16 cellular contexts compared by ENCODE assay signal in the genomic region with DNA sequence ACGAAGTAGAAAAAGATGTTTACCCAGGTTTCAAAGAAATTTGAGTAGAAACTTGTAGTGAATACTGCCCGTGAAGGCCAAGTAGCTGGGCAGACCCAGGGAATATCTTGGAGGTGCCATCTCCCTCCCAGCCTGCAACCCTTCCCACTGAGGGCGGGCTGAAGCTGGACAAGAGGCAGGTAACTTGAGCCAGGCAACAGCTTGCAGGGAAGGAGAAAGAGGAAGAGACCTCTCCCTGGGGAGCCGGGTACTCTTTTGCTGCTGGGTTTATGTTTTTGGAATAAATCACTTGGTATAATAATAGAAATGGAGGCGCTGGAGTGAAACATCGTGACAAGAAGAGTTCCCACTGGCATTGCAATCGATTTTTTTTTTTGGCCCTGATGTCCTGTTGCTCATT.
"Had no signal": no experiment of that assay in that cellular context is flagged by ENCODE, and none has a peak within 500 bp of the region (broad histone marks: within the 10 kb centered on the region; RNA-seq: fewer than 3 reads in every experiment).

No MANE protein-coding gene starts in this region.

- H3K36me3 Mint-ChIP-seq: memory B cell had no signal

- H3K9me3 Mint-ChIP-seq: activated B cell treated with CpG ODN at 0.5 μM for 24 hours; activated CD4-positive, alpha-beta T cell treated with anti-CD3 and anti-CD28 coated beads, Interleukin-2, amount 10 ng/mL, durations not matched to agents 24 days and 14 days; memory B cell; nephron progenitor cell had no signal

- ATAC-seq: left lung, psoas muscle, sciatic nerve had no signal

- FAIRE-seq: endothelial cell of umbilical vein, keratinocyte had no signal

- H3K4me1 ChIP-seq: left lung, spleen had no signal

- H3K4me1 Mint-ChIP-seq: activated B cell treated with CpG ODN at 0.5 μM for 24 hours; activated CD4-positive, alpha-beta T cell treated with anti-CD3 and anti-CD28 coated beads, Interleukin-2, amount 10 ng/mL, durations not matched to agents 24 days and 14 days had no signal

- H3K4me3 ChIP-seq: coronary artery, left lung, psoas muscle, spleen had no signal

- DNase-seq: activated B cell treated with CpG ODN at 0.5 μM for 24 hours; activated CD4-positive, alpha-beta T cell treated with anti-CD3 and anti-CD28 coated beads, Interleukin-2, amount 10 ng/mL, durations not matched to agents 24 days and 14 days; activated naive CD4-positive, alpha-beta T cell treated with Interleukin-2 at 50 U/mL for 16 hours; effector CD4-positive, alpha-beta T cell; foreskin melanocyte; left lung; nephron progenitor cell; stimulated activated CD4-positive, alpha-beta T cell treated with anti-CD3 and anti-CD28 coated beads, Interleukin-2, amount 100 ng/mL, for 24 hours; stimulated activated naive CD4-positive, alpha-beta T cell had no signal

- H3K36me3 ChIP-seq: left lung, spleen had no signal

- H3K4me3 Mint-ChIP-seq: activated B cell treated with CpG ODN at 0.5 μM for 24 hours; activated CD4-positive, alpha-beta T cell treated with anti-CD3 and anti-CD28 coated beads, Interleukin-2, amount 10 ng/mL, durations not matched to agents 24 days and 14 days; memory B cell; nephron progenitor cell had no signal

- H3K27ac Mint-ChIP-seq: activated B cell treated with CpG ODN at 0.5 μM for 24 hours; activated CD4-positive, alpha-beta T cell treated with anti-CD3 and anti-CD28 coated beads, Interleukin-2, amount 10 ng/mL, durations not matched to agents 24 days and 14 days; memory B cell; nephron progenitor cell had no signal

- H3K27ac ChIP-seq: coronary artery, left lung, psoas muscle, spleen had no signal

- H3K9me3 ChIP-seq: left lung, psoas muscle, spleen had no signal
